ENCODE assay signal across 26 cellular contexts in genomic region chr11:2329551-2329950, GRCh38. TPM values are rescaled to one million over a fixed set of nuclear protein-coding genes. Genes with fewer than 3 reads are reported as not detected.
DNase-seq lines count a peak whose midpoint lies in the region; ATAC-seq, FAIRE-seq and TF ChIP-seq lines count a peak whose summit lies in the region.
"Had no signal": no experiment of that assay in that cellular context is flagged by ENCODE, and none has a peak within 500 bp of the region (broad histone marks: within the 10 kb centered on the region; RNA-seq: fewer than 3 reads in every experiment).

No MANE protein-coding gene starts in this region.

- H3K27ac ChIP-seq in BLaER1: no peak overlapping the region
- no peak overlapping the region for H3K27ac ChIP-seq in H1 (ENCODE audit: low read depth, low read length)
- peak overlapping the region; percentile 96 for H3K27ac ChIP-seq in neuronal stem cell (replicated peaks; ENCODE audit: low read length)
- H3K27ac ChIP-seq in H9 (ENCODE audit: insufficient read length, low read depth, low read length): no peak overlapping the region
- H3K27ac ChIP-seq: A549, GM23248 had no signal

- H3K4me3 Mint-ChIP-seq in WTC11: no peak overlapping the region
- no peak overlapping the region for H3K4me3 Mint-ChIP-seq in H9
- H3K4me3 Mint-ChIP-seq: CD4-positive, alpha-beta memory T cell; HFFc6 had no signal

- H3K27me3 Mint-ChIP-seq in WTC11 (ENCODE audit: low read depth) (peaks cover 31% of the 10 kb centered on the region), H9 (ENCODE audit: low read depth) (peaks cover 32% of the 10 kb centered on the region)

- H3K23ac ChIP-seq in H1 (ENCODE audit: insufficient read length) (no peak overlapping the region), neuronal stem cell (ENCODE audit: low read depth, low read length, poor library complexity) (no peak overlapping the region), H9 (ENCODE audit: insufficient read length, low read depth, low read length) (no peak overlapping the region)

- H3K36me3 ChIP-seq in BLaER1 (no peaks in the 10 kb centered on the region), H1 (ENCODE audit: control insufficient read depth in 2 of 4, insufficient read depth in 4 of 4, low read length in 3 of 4) (no peaks in the 10 kb centered on the region), neuronal stem cell (replicated peaks in 1 of 2; ENCODE audit: control insufficient read depth in 2 of 2, insufficient read depth in 2 of 2, low read length in 2 of 2) (peaks cover 0 to 3% of the 10 kb centered on the region in 2 donors)
- H3K36me3 ChIP-seq: BE2C, HAP-1 had no signal

- H3K14ac ChIP-seq in H1 (ENCODE audit: insufficient read length) (no peak overlapping the region), neuronal stem cell (ENCODE audit: low read length) (no peak overlapping the region), H9 (ENCODE audit: insufficient read depth, low read length) (no peak overlapping the region)

- CTCF ChIA-PET in WTC11 (lab: Charles Lee): interaction anchor here (1.6 kb wide), 1 partner anchor 91 kb away, joined by 4 read pairs; no protein-coding TSS in a partner anchor
- CTCF ChIA-PET in H1 (lab: Charles Lee; ENCODE audit: partially characterized antibody): interaction anchor here (1.1 to 1.5 kb wide), 4 partner anchors 12 to 90 kb away, joined by 3 to 6 read pairs (median 3); no protein-coding TSS in a partner anchor

- no peak overlapping the region for H3K27ac Mint-ChIP-seq in WTC11
- H3K27ac Mint-ChIP-seq in H9: no peak overlapping the region
- H3K27ac Mint-ChIP-seq: CD4-positive, alpha-beta memory T cell; HFFc6 had no signal

- ATAC-seq in WTC11: no peak
- ATAC-seq: A549 had no signal

- TF ChIP-seq EP300 in H1 (IDR thresholded peaks at IDR 0.05; ENCODE audit: borderline replicate concordance in 1 of 2, low read depth in 2 of 2, low read length in 2 of 2): no peak

- H2BK15ac ChIP-seq in H1 (ENCODE audit: low read length) (0 out of 2 replicates have a peak overlapping the region, but pooled peaks have one; percentile 21), neuronal stem cell (ENCODE audit: low read length) (peak overlapping the region; percentile 23), H9 (ENCODE audit: low read depth, low read length) (no peak overlapping the region)

- no peak overlapping the region for H3K4ac ChIP-seq in H1 (replicated peaks; ENCODE audit: insufficient read length, low read depth, low read length)
- no peak overlapping the region for H3K4ac ChIP-seq in neuronal stem cell (ENCODE audit: low read length)
- H3K4ac ChIP-seq in H9 (ENCODE audit: low read depth, low read length): no peak overlapping the region

- peaks cover 25% of the 10 kb centered on the region for H3K9me3 ChIP-seq in BLaER1
- peaks cover 7 to 18% of the 10 kb centered on the region in 2 experiments; a peak in 3 of 4 replicates for H3K9me3 ChIP-seq in H1 (ENCODE audit: insufficient read depth in 2 of 2, low read depth in 1 of 2, low read length in 1 of 2)
- peaks cover 2 to 7% of the 10 kb centered on the region in 2 donors for H3K9me3 ChIP-seq in neuronal stem cell (replicated peaks in 1 of 2; ENCODE audit: control insufficient read depth in 2 of 2, insufficient read depth in 1 of 2, low read depth in 1 of 2, low read length in 2 of 2)
- peaks cover 5% of the 10 kb centered on the region for H3K9me3 ChIP-seq in H9 (ENCODE audit: control insufficient read depth, low read depth, low read length)
- H3K9me3 ChIP-seq: A549, BE2C had no signal

- H2AK5ac ChIP-seq in H1 (ENCODE audit: low read depth, low read length) (no peak overlapping the region), neuronal stem cell (ENCODE audit: low read depth, low read length) (peak overlapping the region; percentile 69), H9 (ENCODE audit: insufficient read length, low read length) (no peak overlapping the region)

- H4K8ac ChIP-seq in H1 (ENCODE audit: extremely low read depth, insufficient read depth, low read length) (no peak overlapping the region), neuronal stem cell (ENCODE audit: low read depth, low read length) (no peak overlapping the region), H9 (replicated peaks; ENCODE audit: insufficient read length, low read depth, low read length) (no peak overlapping the region)

- no peak overlapping the region for H2AFZ ChIP-seq in H1 (ENCODE audit: low read length)
- no peak overlapping the region for H2AFZ ChIP-seq in neuronal stem cell (ENCODE audit: low read length)
- H2AFZ ChIP-seq in H9 (ENCODE audit: low read length): no peak overlapping the region
- H2AFZ ChIP-seq: GM23248 had no signal

- H4K5ac ChIP-seq in H1 (ENCODE audit: insufficient read length, low read depth, low read length) (no peak overlapping the region), H9 (ENCODE audit: insufficient read length, low read depth, low read length) (no peak overlapping the region)

- 88% methylated on average over 9 of the region's 9 CpGs; no CpG with 5 or more reads in 1 of the 2 experiments for WGBS in H1 (ENCODE audit: extremely low coverage in 1 of 2, insufficient coverage in 1 of 2, insufficient read length in 1 of 2, insufficient replicate concordance in 2 of 2, low coverage in 1 of 2, low lambda C conversion rate in 2 of 2, missing lambda C conversion rate in 1 of 2), 2 experiments
- WGBS in neuronal stem cell (ENCODE audit: extremely low coverage in 2 of 2, insufficient read length in 2 of 2, insufficient replicate concordance in 1 of 2), 2 donors: no CpG with 5 or more reads among the region's 9 CpGs
- WGBS in H9 (ENCODE audit: extremely low coverage, insufficient read length, low lambda C conversion rate): no CpG with 5 or more reads among the region's 9 CpGs

- H3K4me1 ChIP-seq in BLaER1 (peaks cover 7% of the 10 kb centered on the region), H1 (replicated peaks in 1 of 4; ENCODE audit: control insufficient read depth in 3 of 4, insufficient read depth in 4 of 4, low read length in 3 of 4) (no peaks in the 10 kb centered on the region), neuronal stem cell (ENCODE audit: control insufficient read depth in 2 of 2, insufficient read depth in 1 of 2, low read depth in 1 of 2, low read length in 2 of 2) (peaks cover 0 to 31% of the 10 kb centered on the region in 2 donors), H9 (ENCODE audit: insufficient read depth, low read length) (no peaks in the 10 kb centered on the region)
- H3K4me1 ChIP-seq: A549, BE2C had no signal

- H2BK20ac ChIP-seq in H1 (ENCODE audit: low read length) (no peak overlapping the region), H9 (ENCODE audit: low read depth, low read length, poor library complexity, severe bottlenecking) (no peak overlapping the region)

- H2BK12ac ChIP-seq in H1 (ENCODE audit: low read depth, low read length) (no peak overlapping the region), neuronal stem cell (ENCODE audit: low read length) (peak overlapping the region; percentile 2), H9 (ENCODE audit: insufficient read length, low read depth, low read length) (no peak overlapping the region)

- TF ChIP-seq POLR2A in H1 (IDR thresholded peaks at IDR 0.05; ENCODE audit: control extremely low read depth in 1 of 2, low read depth in 2 of 2, low read length in 2 of 2): no peak

- no peak overlapping the region for H2BK5ac ChIP-seq in H1 (ENCODE audit: low read depth, low read length)
- H2BK5ac ChIP-seq in neuronal stem cell (ENCODE audit: low read length): peak overlapping the region; percentile 98
- H2BK5ac ChIP-seq in H9 (ENCODE audit: insufficient read length, low read length): no peak overlapping the region

- DNase-seq in WTC11 (ENCODE audit: low spot score) (no peak), H1 (ENCODE audit: low read depth in 1 of 2, low spot score in 2 of 2) (no peak), neuronal stem cell (ENCODE audit: low spot score) (no peak), amygdala (lab: John Stamatoyannopoulos, UW) (no peak), H9 (no peak), OCI-M1 (lab: John Stamatoyannopoulos, UW) (no peak)
- DNase-seq: 8988T; ACHN; AML-193; BE2C; C1 segment of cervical spinal cord; Calu3; CD4-positive, alpha-beta memory T cell; COR-L47; DMS53; DMS79 treated with DMSO at 0.1 percent for 48 hours; GM23248; HFFc6 had no signal

- H3K79me2 ChIP-seq in H1 (ENCODE audit: control insufficient read depth in 1 of 2, insufficient read depth in 2 of 2, low read length in 2 of 2) (no peaks in the 10 kb centered on the region), H9 (ENCODE audit: insufficient read depth, low read length) (no peaks in the 10 kb centered on the region)

- peaks cover 22% of the 10 kb centered on the region for H3K9me3 Mint-ChIP-seq in WTC11
- peaks cover 16 to 26% of the 10 kb centered on the region in 2 experiments for H3K9me3 Mint-ChIP-seq in H9

- no peak overlapping the region for H3T11ph ChIP-seq in H9 (ENCODE audit: low read length)

- H4K20me1 ChIP-seq in BLaER1 (no peaks in the 10 kb centered on the region), H1 (replicated peaks in 1 of 2; ENCODE audit: control insufficient read depth in 1 of 2, insufficient read depth in 2 of 2, low read length in 2 of 2) (no peaks in the 10 kb centered on the region), H9 (ENCODE audit: control insufficient read depth, insufficient read depth, insufficient read length) (no peaks in the 10 kb centered on the region)

- no peak for TF ChIP-seq CTCF in WTC11 (IDR thresholded peaks at IDR 0.05)
- TF ChIP-seq CTCF in H1 (IDR thresholded peaks at IDR 0.05; ENCODE audit: control extremely low read depth in 1 of 3, insufficient read depth in 1 of 3, low read depth in 1 of 3, low read length in 3 of 3): no peak
- TF ChIP-seq CTCF in H9 (conservative IDR thresholded peaks at IDR 0.05): no peak

- H3K56ac ChIP-seq in H1 (replicated peaks; ENCODE audit: insufficient read length, low read depth, low read length) (no peak overlapping the region), H9 (ENCODE audit: insufficient read length, low read depth, low read length) (no peak overlapping the region)

- H3K79me1 ChIP-seq in H1 (ENCODE audit: low read depth, low read length): no peaks in the 10 kb centered on the region
- no peaks in the 10 kb centered on the region for H3K79me1 ChIP-seq in neuronal stem cell (ENCODE audit: low read depth, low read length)
- no peaks in the 10 kb centered on the region for H3K79me1 ChIP-seq in H9 (ENCODE audit: insufficient read depth, low read depth, low read length, poor library complexity, severe bottlenecking)

- FAIRE-seq in H1 (lab: Jason Lieb, UNC): no peak
- FAIRE-seq: A549, GM12892, GM19239 had no signal

- no peaks in the 10 kb centered on the region for H3K23me2 ChIP-seq in H1 (ENCODE audit: low read depth, low read length)
- H3K23me2 ChIP-seq in H9 (ENCODE audit: insufficient read length, low read depth, low read length, poor library complexity, severe bottlenecking): no peaks in the 10 kb centered on the region

- H2BK120ac ChIP-seq in H1 (replicated peaks; ENCODE audit: low read depth, low read length) (no peak overlapping the region), neuronal stem cell (ENCODE audit: low read depth, low read length) (peak overlapping the region; percentile 36), H9 (ENCODE audit: low read depth, low read length, poor library complexity, severe bottlenecking) (no peak overlapping the region)

- no peak for TF ChIP-seq RAD21 in H1 (IDR thresholded peaks at IDR 0.05 in 1 of 2, conservative IDR thresholded peaks at IDR 0.05 in 1 of 2; ENCODE audit: low read depth in 2 of 2, low read length in 2 of 2)

- H3K36me3 Mint-ChIP-seq in WTC11 (peaks cover 20% of the 10 kb centered on the region), H9 (ENCODE audit: insufficient read depth in 1 of 3, low read depth in 3 of 3) (peaks cover 9 to 18% (median 11%) of the 10 kb centered on the region in 3 experiments; a peak in 6 of 7 replicates)
- H3K36me3 Mint-ChIP-seq: CD4-positive, alpha-beta memory T cell had no signal

- H3K4me1 Mint-ChIP-seq in WTC11 (no peaks in the 10 kb centered on the region), H9 (peaks cover 11% of the 10 kb centered on the region in 2 experiments; a peak in 3 of 4 replicates)
- H3K4me1 Mint-ChIP-seq: CD4-positive, alpha-beta memory T cell had no signal

- no peak overlapping the region for H4K91ac ChIP-seq in H1 (replicated peaks; ENCODE audit: insufficient read length, low read length)
- peak overlapping the region; percentile 93 for H4K91ac ChIP-seq in neuronal stem cell (ENCODE audit: low read depth, low read length, poor library complexity)
- no peak overlapping the region for H4K91ac ChIP-seq in H9 (ENCODE audit: insufficient read length, low read depth, low read length)

- POLR2A ChIA-PET in WTC11 (lab: Charles Lee): no interaction called here
- POLR2A ChIA-PET in H1 (lab: Charles Lee; ENCODE audit: partially characterized antibody): interaction anchor here (1.5 kb wide), 1 partner anchor 47 kb away, joined by 5 read pairs; the partner anchor contains the start of gene CD81

- H3K4me3 ChIP-seq in BLaER1: no peak overlapping the region
- no peak overlapping the region for H3K4me3 ChIP-seq in H1 (ENCODE audit: extremely low read depth in 1 of 4, insufficient read depth in 2 of 4, low read depth in 3 of 4, low read length in 4 of 4)
- H3K4me3 ChIP-seq in neuronal stem cell (ENCODE audit: low read length in 2 of 2): peak overlapping the region in 1 of 2 donors; percentile 11
- H3K4me3 ChIP-seq: A549, GM23248, HAP-1 had no signal

- H3K4me2 ChIP-seq in BLaER1 (0 out of 2 replicates have a peak overlapping the region, but pooled peaks have one; percentile 14), H1 (ENCODE audit: insufficient read depth in 1 of 2, low read depth in 2 of 2, low read length in 2 of 2) (no peak overlapping the region), neuronal stem cell (ENCODE audit: insufficient read depth, low read length, poor library complexity, severe bottlenecking) (no peak overlapping the region), H9 (ENCODE audit: insufficient read depth, insufficient read length, low read length) (no peak overlapping the region)
- H3K4me2 ChIP-seq: A549 had no signal

- no peak overlapping the region for H3K18ac ChIP-seq in H1 (ENCODE audit: extremely low read depth, low read length)
- H3K18ac ChIP-seq in neuronal stem cell (ENCODE audit: low read length): peak overlapping the region; percentile 85
- no peak overlapping the region for H3K18ac ChIP-seq in H9 (ENCODE audit: insufficient read length, low read depth, low read length)

- H3K27me3 ChIP-seq in BLaER1 (no peaks in the 10 kb centered on the region), H1 (replicated peaks in 1 of 4; ENCODE audit: control insufficient read depth in 3 of 4, extremely low read depth in 1 of 4, insufficient read depth in 3 of 4, low read length in 3 of 4) (no peaks in the 10 kb centered on the region), neuronal stem cell (ENCODE audit: control insufficient read depth in 3 of 3, insufficient read depth in 3 of 3, low read depth in 1 of 3, low read length in 3 of 3) (no peaks in the 10 kb centered on the region), H9 (ENCODE audit: insufficient read depth, low read length) (no peaks in the 10 kb centered on the region)
- H3K27me3 ChIP-seq: BE2C had no signal

- no peak overlapping the region for H3K9ac ChIP-seq in BLaER1
- H3K9ac ChIP-seq in H1 (replicated peaks in 1 of 4; ENCODE audit: extremely low read depth in 1 of 4, low read depth in 3 of 4, low read length in 3 of 4): no peak overlapping the region
- H3K9ac ChIP-seq in neuronal stem cell (ENCODE audit: low read depth, low read length, poor library complexity): no peak overlapping the region
- no peak overlapping the region for H3K9ac ChIP-seq in H9 (ENCODE audit: extremely low read depth, insufficient read length, low read length)
- H3K9ac ChIP-seq: GM23248 had no signal

RNA-seq across cellular contexts. Expression of gene TSPAN32, which starts 27.7 kb away (rescaled TPM):
- total RNA-seq in WTC11 (2021) (0.39 TPM in 1 of 3 replicates, not detected in the others), H9 (2021) (not detected in 2 replicates)
- not detected in 2 replicates for total RNA-seq in H1 (2021; fragmentation: NEBNext Ultra II Directional; extraction: Animal tissue kit (Norgen Biotek cat#: 25700))
- not detected in 2 replicates for polyA plus RNA-seq in H1 (2011; rRNA removed)
- polyA plus RNA-seq in H1 (2011; cell fraction: cytosol; rRNA removed): not detected
- not detected for polyA plus RNA-seq in H1 (2011; cell fraction: nucleus; rRNA removed)
- polyA plus RNA-seq in H1 (2012, experiment 1 of 2): 0.13 to 0.16 TPM in 2 of 4 replicates, not detected in the others
- not detected for polyA plus RNA-seq in H1 (2012, experiment 2 of 2)
- not detected for polyA plus RNA-seq in H1 (2013, experiment 1 of 2)
- not detected for polyA plus RNA-seq in H1 (2013, experiment 2 of 2)
- polyA minus RNA-seq in H1 (2011; rRNA and poly(A)+ RNA removed): not detected in 2 replicates
- not detected for polyA minus RNA-seq in H1 (2011; cell fraction: cytosol; rRNA and poly(A)+ RNA removed)
- not detected for polyA minus RNA-seq in H1 (2011; cell fraction: nucleus; rRNA and poly(A)+ RNA removed)
- polyA plus RNA-seq in neuronal stem cell (2013, experiment 1 of 2): not detected
- polyA plus RNA-seq in neuronal stem cell (2013, experiment 2 of 2): 0.01 TPM
- total RNA-seq: Calu3, Daoy, G401, GM23248, HFFc6 had no signal
- polyA plus RNA-seq: A549, GM23248 had no signal

RNA-seq across cellular contexts. Expression of gene C11orf21, which starts 27.8 kb away (rescaled TPM):
- total RNA-seq in WTC11 (2021) (0.11 to 0.24 TPM in 2 of 3 replicates, not detected in the other), H9 (2021) (not detected in 2 replicates)
- not detected in 2 replicates for total RNA-seq in H1 (2021; fragmentation: NEBNext Ultra II Directional; extraction: Animal tissue kit (Norgen Biotek cat#: 25700))
- polyA plus RNA-seq in H1 (2011; rRNA removed): not detected in 2 replicates
- not detected for polyA plus RNA-seq in H1 (2011; cell fraction: cytosol; rRNA removed)
- not detected for polyA plus RNA-seq in H1 (2011; cell fraction: nucleus; rRNA removed)
- polyA plus RNA-seq in H1 (2012, experiment 1 of 2): not detected in 4 replicates
- polyA plus RNA-seq in H1 (2012, experiment 2 of 2): not detected
- not detected for polyA plus RNA-seq in H1 (2013, experiment 1 of 2)
- polyA plus RNA-seq in H1 (2013, experiment 2 of 2): not detected
- not detected in 2 replicates for polyA minus RNA-seq in H1 (2011; rRNA and poly(A)+ RNA removed)
- not detected for polyA minus RNA-seq in H1 (2011; cell fraction: cytosol; rRNA and poly(A)+ RNA removed)
- not detected for polyA minus RNA-seq in H1 (2011; cell fraction: nucleus; rRNA and poly(A)+ RNA removed)
- not detected for polyA plus RNA-seq in neuronal stem cell (2013, experiment 1 of 2)
- not detected for polyA plus RNA-seq in neuronal stem cell (2013, experiment 2 of 2)
- total RNA-seq: Calu3, G401, GM23248, HFFc6 had no signal
- polyA plus RNA-seq: A549, GM23248 had no signal

RNA-seq across cellular contexts. Expression of gene CD81, which starts 47.6 kb away (rescaled TPM):
- total RNA-seq in WTC11 (2021) (237 to 244 TPM (median 241 TPM) in 3 replicates), H9 (2021) (246 and 250 TPM in 2 replicates)
- total RNA-seq in H1 (2021; fragmentation: NEBNext Ultra II Directional; extraction: Animal tissue kit (Norgen Biotek cat#: 25700)): 238 and 240 TPM in 2 replicates
- 309 and 386 TPM in 2 replicates for polyA plus RNA-seq in H1 (2011; rRNA removed)
- polyA plus RNA-seq in H1 (2011; cell fraction: cytosol; rRNA removed): 189 TPM
- 205 TPM for polyA plus RNA-seq in H1 (2011; cell fraction: nucleus; rRNA removed)
- 237 to 356 TPM (median 324 TPM) in 4 replicates for polyA plus RNA-seq in H1 (2012, experiment 1 of 2)
- 408 TPM for polyA plus RNA-seq in H1 (2012, experiment 2 of 2)
- 299 TPM for polyA plus RNA-seq in H1 (2013, experiment 1 of 2)
- polyA plus RNA-seq in H1 (2013, experiment 2 of 2): 331 TPM
- polyA minus RNA-seq in H1 (2011; rRNA and poly(A)+ RNA removed): 242 and 320 TPM in 2 replicates
- polyA minus RNA-seq in H1 (2011; cell fraction: cytosol; rRNA and poly(A)+ RNA removed): 169 TPM
- polyA minus RNA-seq in H1 (2011; cell fraction: nucleus; rRNA and poly(A)+ RNA removed): 74.6 TPM
- 200 TPM for polyA plus RNA-seq in neuronal stem cell (2013, experiment 1 of 2)
- 195 TPM for polyA plus RNA-seq in neuronal stem cell (2013, experiment 2 of 2)

RNA-seq across cellular contexts. Expression of gene ASCL2, which starts 59.2 kb away (rescaled TPM):
- total RNA-seq in WTC11 (2021) (0.24 to 0.73 TPM (median 0.64 TPM) in 3 replicates), H9 (2021) (0.35 TPM in 2 replicates)
- total RNA-seq in H1 (2021; fragmentation: NEBNext Ultra II Directional; extraction: Animal tissue kit (Norgen Biotek cat#: 25700)): 0.23 and 0.56 TPM in 2 replicates
- polyA plus RNA-seq in H1 (2011; rRNA removed): 0.41 and 0.51 TPM in 2 replicates
- 0.34 TPM for polyA plus RNA-seq in H1 (2011; cell fraction: cytosol; rRNA removed)
- 0.34 TPM for polyA plus RNA-seq in H1 (2011; cell fraction: nucleus; rRNA removed)
- 0.15 to 0.42 TPM (median 0.37 TPM) in 3 of 4 replicates, not detected in the other for polyA plus RNA-seq in H1 (2012, experiment 1 of 2)
- 0.08 TPM for polyA plus RNA-seq in H1 (2012, experiment 2 of 2)
- 0.26 TPM for polyA plus RNA-seq in H1 (2013, experiment 1 of 2)
- polyA plus RNA-seq in H1 (2013, experiment 2 of 2): 0.42 TPM
- polyA minus RNA-seq in H1 (2011; rRNA and poly(A)+ RNA removed): 0.13 TPM in 1 of 2 replicates, not detected in the other
- polyA minus RNA-seq in H1 (2011; cell fraction: cytosol; rRNA and poly(A)+ RNA removed): 0.59 TPM
- 0.40 TPM for polyA minus RNA-seq in H1 (2011; cell fraction: nucleus; rRNA and poly(A)+ RNA removed)
- 0.07 TPM for polyA plus RNA-seq in neuronal stem cell (2013, experiment 1 of 2)
- polyA plus RNA-seq in neuronal stem cell (2013, experiment 2 of 2): 0.06 TPM
- total RNA-seq: Calu3, Daoy, G401, GM23248, H4, HFFc6 had no signal
- polyA plus RNA-seq: A549, GM23248 had no signal
